Comparison of ENCODE assay signal across 10 cellular contexts in the genomic region with DNA sequence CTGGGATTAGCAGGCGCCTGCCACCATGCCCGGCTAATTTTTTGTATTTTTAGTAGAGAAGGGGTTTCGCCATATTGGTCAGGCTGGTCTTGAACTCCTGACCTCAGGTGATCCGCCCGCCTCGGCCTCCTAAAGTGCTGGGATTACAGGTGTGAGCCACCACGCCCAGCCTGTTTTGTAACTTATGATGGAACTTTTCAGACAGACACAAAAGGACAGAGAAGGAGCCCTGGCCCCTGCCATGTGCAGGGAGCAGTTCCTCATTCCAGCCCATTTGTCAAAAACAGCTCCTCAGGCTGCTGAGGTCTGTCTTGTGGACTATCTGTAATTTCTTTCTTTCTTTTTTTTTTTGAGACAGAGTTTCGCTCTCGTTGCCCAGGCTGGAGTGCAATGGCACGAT. TPM values are rescaled to one million over a fixed set of nuclear protein-coding genes. Genes with fewer than 3 reads are reported as not detected.
DNase-seq lines count a peak whose midpoint lies in the region; ATAC-seq and TF ChIP-seq lines count a peak whose summit lies in the region.
"Not testable (repeated sequence)": the region's sequence is repeated elsewhere in the genome, so short reads cannot be mapped to it uniquely, and the experiment has no call there.
"Had no signal": no experiment of that assay in that cellular context is flagged by ENCODE, and none has a peak within 500 bp of the region (broad histone marks: within the 10 kb centered on the region; RNA-seq: fewer than 3 reads in every experiment).

No MANE protein-coding gene starts in this region.

- H2AFZ ChIP-seq in trophoblast cell (ENCODE audit: insufficient read depth, low read length, poor library complexity) = not testable (repeated sequence)

- H3K9ac ChIP-seq in trophoblast cell (ENCODE audit: low read length) = not testable (repeated sequence)

- POLR2A ChIA-PET in activated CD4-positive, alpha-beta memory T cell treated with anti-CD3 and anti-CD28 coated beads, Interleukin-2, amount 10 ng/mL, durations not matched to agents 7 days and 5 days (lab: Charles Lee) = interaction anchor here (8.6 to 10.5 kb wide), 3 partner anchors 12 to 44 kb away, joined by 67 to 120 read pairs (median 71); a partner anchor contains a TSS

- not testable (repeated sequence) for H3K14ac ChIP-seq in trophoblast cell (ENCODE audit: low read length)

- H3K27me3 ChIP-seq in DOHH2 (ENCODE audit: control insufficient read depth, low read length) = peaks cover 10% of the 10 kb centered on the region
- H3K27me3 ChIP-seq in left ventricle myocardium inferior (ENCODE audit: low read depth) = peaks cover 22% of the 10 kb centered on the region
- not testable (repeated sequence) for H3K27me3 ChIP-seq in trophoblast cell (ENCODE audit: insufficient read depth, low read length)

- not testable (repeated sequence) for H2AK5ac ChIP-seq in trophoblast cell (ENCODE audit: low read length)

- intact Hi-C loops in left ventricle myocardium inferior (cut with micrococcal nuclease) = not testable (repeated sequence)

- not testable (repeated sequence) for H3F3A ChIP-seq in DOHH2 (ENCODE audit: control insufficient read depth, insufficient read depth)

- H2BK12ac ChIP-seq in trophoblast cell (ENCODE audit: low read length) = not testable (repeated sequence)

- not testable (repeated sequence) for H3K9me3 Mint-ChIP-seq in activated CD4-positive, alpha-beta memory T cell treated with anti-CD3 and anti-CD28 coated beads, Interleukin-2, amount 10 ng/mL, durations not matched to agents 7 days and 5 days; activated naive CD4-positive, alpha-beta T cell treated with anti-CD3 and anti-CD28 coated beads, Interleukin-2, amount 50 U/mL, for 72 hours

- H3K27ac Mint-ChIP-seq in activated CD4-positive, alpha-beta memory T cell treated with anti-CD3 and anti-CD28 coated beads, Interleukin-2, amount 10 ng/mL, durations not matched to agents 7 days and 5 days = peak overlapping the region; percentile 87
- H3K27ac Mint-ChIP-seq in activated naive CD4-positive, alpha-beta T cell treated with anti-CD3 and anti-CD28 coated beads, Interleukin-2, amount 50 U/mL, for 72 hours = peak overlapping the region; percentile 36 to 98

- not testable (repeated sequence) for H3K9me3 ChIP-seq in DOHH2 (ENCODE audit: control insufficient read depth, insufficient read depth, low read length); left ventricle myocardium inferior (replicated peaks); trophoblast cell (ENCODE audit: insufficient read depth, low read depth, low read length)

- DNase-seq in Kasumi-1 (lab: John Stamatoyannopoulos, UW) = peak; percentile 52 to 61
- peak; percentile 78 for DNase-seq in RPMI8226
- not testable (repeated sequence) for DNase-seq in activated CD4-positive, alpha-beta memory T cell treated with anti-CD3 and anti-CD28 coated beads, Interleukin-2, amount 10 ng/mL, durations not matched to agents 7 days and 5 days; activated naive CD4-positive, alpha-beta T cell treated with anti-CD3 and anti-CD28 coated beads, Interleukin-2, amount 50 U/mL, for 72 hours (ENCODE audit: low spot score in 2 of 2); left ventricle myocardium inferior
- DNase-seq in trophoblast cell = peak; percentile 66 to 74

- H3K36me3 Mint-ChIP-seq in activated CD4-positive, alpha-beta memory T cell treated with anti-CD3 and anti-CD28 coated beads, Interleukin-2, amount 10 ng/mL, durations not matched to agents 7 days and 5 days (ENCODE audit: low read depth) = peaks cover 42% of the 10 kb centered on the region
- H3K36me3 Mint-ChIP-seq in activated naive CD4-positive, alpha-beta T cell treated with anti-CD3 and anti-CD28 coated beads, Interleukin-2, amount 50 U/mL, for 72 hours = peaks cover 18 to 29% of the 10 kb centered on the region in 2 donors

- H3K23ac ChIP-seq in trophoblast cell (ENCODE audit: low read length) = not testable (repeated sequence)

- H3K27me3 Mint-ChIP-seq in activated CD4-positive, alpha-beta memory T cell treated with anti-CD3 and anti-CD28 coated beads, Interleukin-2, amount 10 ng/mL, durations not matched to agents 7 days and 5 days = not testable (repeated sequence)

- not testable (repeated sequence) for H4K91ac ChIP-seq in trophoblast cell (ENCODE audit: low read depth, low read length)

- not testable (repeated sequence) for H4K8ac ChIP-seq in trophoblast cell (ENCODE audit: low read depth, low read length)

- not testable (repeated sequence) for H3K9me2 ChIP-seq in DOHH2 (replicated peaks; ENCODE audit: control insufficient read depth, low read length)

- not testable (repeated sequence) for H4K20me1 ChIP-seq in DOHH2 (ENCODE audit: control insufficient read depth, insufficient read depth, low read depth, low read length)

- H3K4me1 ChIP-seq in DOHH2 (ENCODE audit: control insufficient read depth, low read length) = peaks cover 73% of the 10 kb centered on the region
- peaks cover 89% of the 10 kb centered on the region for H3K4me1 ChIP-seq in left ventricle myocardium inferior
- not testable (repeated sequence) for H3K4me1 ChIP-seq in trophoblast cell (ENCODE audit: control insufficient read depth in 1 of 2, insufficient read depth in 2 of 2, low read length in 2 of 2)

- not testable (repeated sequence) for TF ChIP-seq CTCF in DOHH2 (IDR thresholded peaks at IDR 0.05; ENCODE audit: low read depth, low read length, poor library complexity, severe bottlenecking); left ventricle myocardium inferior (IDR thresholded peaks at IDR 0.05; ENCODE audit: borderline replicate concordance)

- not testable (repeated sequence) for ATAC-seq in activated naive CD4-positive, alpha-beta T cell treated with anti-CD3 and anti-CD28 coated beads, Interleukin-2, amount 50 U/mL, for 72 hours

- not testable (repeated sequence) for H4K12ac ChIP-seq in trophoblast cell (ENCODE audit: low read depth, low read length)

- not testable (repeated sequence) for H3K4me3 ChIP-seq in DOHH2 (ENCODE audit: low read length); trophoblast cell (ENCODE audit: low read depth, low read length)
- peak overlapping the region; percentile 46 for H3K4me3 ChIP-seq in left ventricle myocardium inferior

- H3K79me2 ChIP-seq in DOHH2 (ENCODE audit: control insufficient read depth, low read length) = peaks cover 16% of the 10 kb centered on the region
- not testable (repeated sequence) for H3K79me2 ChIP-seq in trophoblast cell (ENCODE audit: control insufficient read depth, insufficient read depth, low read length, poor library complexity)

- not testable (repeated sequence) for H2BK5ac ChIP-seq in trophoblast cell (ENCODE audit: low read depth, low read length, poor library complexity)

- not testable (repeated sequence) for H3K18ac ChIP-seq in trophoblast cell (ENCODE audit: low read length)

- peak overlapping the region; percentile 84 for H3K4me2 ChIP-seq in DOHH2 (ENCODE audit: low read length)
- not testable (repeated sequence) for H3K4me2 ChIP-seq in trophoblast cell (ENCODE audit: low read length)

- H3K36me3 ChIP-seq in DOHH2 (ENCODE audit: control insufficient read depth, low read length); left ventricle myocardium inferior; trophoblast cell (ENCODE audit: control insufficient read depth in 1 of 2, insufficient read depth in 2 of 2, low read length in 2 of 2): not testable (repeated sequence)

- not testable (repeated sequence) for H3K79me1 ChIP-seq in trophoblast cell (ENCODE audit: low read length)

- H3K27ac ChIP-seq in DOHH2 (ENCODE audit: low read depth, low read length); trophoblast cell (ENCODE audit: low read depth, low read length): not testable (repeated sequence)
- peak overlapping the region; percentile 92 for H3K27ac ChIP-seq in left ventricle myocardium inferior (replicated peaks)

- WGBS in trophoblast cell (ENCODE audit: extremely low coverage, insufficient coverage, insufficient read length) = no CpG with 5 or more reads among the region's 10 CpGs

- peak overlapping the region; percentile 89 for H3K4me3 Mint-ChIP-seq in activated CD4-positive, alpha-beta memory T cell treated with anti-CD3 and anti-CD28 coated beads, Interleukin-2, amount 10 ng/mL, durations not matched to agents 7 days and 5 days

- CTCF ChIA-PET in activated CD4-positive, alpha-beta memory T cell treated with anti-CD3 and anti-CD28 coated beads, Interleukin-2, amount 10 ng/mL, durations not matched to agents 7 days and 5 days (lab: Charles Lee) = interaction anchor here (1.0 to 10.4 kb wide), 3 partner anchors 18 to 27 kb away, joined by 4 to 70 read pairs (median 21); no protein-coding TSS in a partner anchor

- not testable (repeated sequence) for H3K4ac ChIP-seq in trophoblast cell (ENCODE audit: low read depth, low read length)

- peaks cover 74% of the 10 kb centered on the region for H3K4me1 Mint-ChIP-seq in activated CD4-positive, alpha-beta memory T cell treated with anti-CD3 and anti-CD28 coated beads, Interleukin-2, amount 10 ng/mL, durations not matched to agents 7 days and 5 days

- not testable (repeated sequence) for H2BK120ac ChIP-seq in trophoblast cell (ENCODE audit: insufficient read depth, low read length, poor library complexity)

RNA-seq across cellular contexts. Expression of a gene that starts 1.7 kb away (rescaled TPM):
- total RNA-seq in activated CD4-positive, alpha-beta memory T cell treated with anti-CD3 and anti-CD28 coated beads, Interleukin-2, amount 10 ng/mL, durations not matched to agents 7 days and 5 days = 10 to 100 TPM; 51.2 to 51.4 TPM
- 10 to 100 TPM; 24.9 to 32.6 TPM for total RNA-seq in activated naive CD4-positive, alpha-beta T cell treated with anti-CD3 and anti-CD28 coated beads, Interleukin-2, amount 50 U/mL, for 72 hours
- 1.0 TPM for total RNA-seq in left ventricle myocardium inferior
- 0.04 and 0.10 TPM in 2 replicates for polyA plus RNA-seq in trophoblast cell (2013)
- total RNA-seq: ascending aorta, foreskin keratinocyte, SK-MEL-5 had no signal
- polyA plus RNA-seq: foreskin keratinocyte had no signal

RNA-seq across cellular contexts. Expression of a gene that starts 42.6 kb away (rescaled TPM):
- total RNA-seq in activated CD4-positive, alpha-beta memory T cell treated with anti-CD3 and anti-CD28 coated beads, Interleukin-2, amount 10 ng/mL, durations not matched to agents 7 days and 5 days = 10 to 100 TPM; 57.1 to 57.5 TPM
- total RNA-seq in activated naive CD4-positive, alpha-beta T cell treated with anti-CD3 and anti-CD28 coated beads, Interleukin-2, amount 50 U/mL, for 72 hours = 10 to 100 TPM; 54.2 to 61.1 TPM
- total RNA-seq in left ventricle myocardium inferior = 2.0 TPM
- 16.8 and 18.1 TPM in 2 replicates for polyA plus RNA-seq in trophoblast cell (2013)

Comparison
In these comparisons a context has a peak if more than half of its experiments do, and no peak if none do; other contexts are left out.
1. RNA of a gene that starts 1.7 kb away (total RNA-seq): 51.2 to 51.4 TPM in activated CD4-positive, alpha-beta memory T cell treated with anti-CD3 and anti-CD28 coated beads, Interleukin-2, amount 10 ng/mL, durations not matched to agents 7 days and 5 days and 24.9 to 32.6 TPM in activated naive CD4-positive, alpha-beta T cell treated with anti-CD3 and anti-CD28 coated beads, Interleukin-2, amount 50 U/mL, for 72 hours; 1.0 TPM in left ventricle myocardium inferior (single experiment); every median in the first group is over 10 times any median in the second.
2. RNA of a gene that starts 42.6 kb away (total RNA-seq): 54.2 to 61.1 TPM in activated naive CD4-positive, alpha-beta T cell treated with anti-CD3 and anti-CD28 coated beads, Interleukin-2, amount 50 U/mL, for 72 hours and 57.1 to 57.5 TPM in activated CD4-positive, alpha-beta memory T cell treated with anti-CD3 and anti-CD28 coated beads, Interleukin-2, amount 10 ng/mL, durations not matched to agents 7 days and 5 days; 2.0 TPM in left ventricle myocardium inferior (single experiment); every median in the first group is over 10 times any median in the second.